In the genomic region with DNA sequence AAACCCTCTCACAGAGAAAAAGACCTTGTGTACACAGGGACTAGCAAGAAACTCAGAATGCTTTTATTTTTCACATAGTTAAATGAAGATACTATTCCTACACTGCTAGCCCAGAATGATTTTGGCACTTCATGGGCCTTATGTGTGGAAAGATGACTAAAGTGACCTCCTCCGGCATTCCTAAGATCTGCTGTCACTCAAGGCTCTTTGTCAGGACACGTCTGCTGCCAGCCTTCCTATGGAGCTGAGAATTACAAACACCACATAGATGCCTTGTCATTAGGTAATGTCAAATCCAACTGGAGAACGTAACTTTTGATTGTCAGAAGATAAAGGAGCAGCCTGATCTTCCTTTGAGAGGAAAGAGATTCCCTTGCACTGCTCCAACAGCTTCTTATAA, we compare ENCODE assay signal across 23 cellular contexts.
DNase-seq lines count a peak whose midpoint lies in the region; ATAC-seq, FAIRE-seq and TF ChIP-seq lines count a peak whose summit lies in the region.
"Had no signal": no experiment of that assay in that cellular context is flagged by ENCODE, and none has a peak within 500 bp of the region (broad histone marks: within the 10 kb centered on the region; RNA-seq: fewer than 3 reads in every experiment).

No MANE protein-coding gene starts in this region.

- H3K56ac ChIP-seq in mesendoderm (ENCODE audit: low read length) = no peak overlapping the region

- H3K79me2 ChIP-seq in mesendoderm (ENCODE audit: control insufficient read depth, insufficient read depth, low read length) = no peaks in the 10 kb centered on the region
- H3K79me2 ChIP-seq: hepatocyte had no signal

- no peak overlapping the region for H3K27ac ChIP-seq in mesendoderm (ENCODE audit: low read depth, low read length)
- no peak overlapping the region for H3K27ac ChIP-seq in gastroesophageal sphincter
- H3K27ac ChIP-seq in thyroid gland = no peak overlapping the region
- H3K27ac ChIP-seq: coronary artery, hepatocyte had no signal

- FAIRE-seq in bronchial epithelial cell (lab: Jason Lieb, UNC) = peak; percentile 96
- FAIRE-seq: endometrium, GM12891 had no signal

- intact Hi-C loops in thyroid gland (cut with DNase I) = no loop called here

- no peak overlapping the region for H3K18ac ChIP-seq in mesendoderm (ENCODE audit: low read length)

- no peak overlapping the region for H4K5ac ChIP-seq in mesendoderm (ENCODE audit: low read length)

- H3K4me2 ChIP-seq in mesendoderm (ENCODE audit: low read length) = no peak overlapping the region
- H3K4me2 ChIP-seq: hepatocyte had no signal

- H3K9me3 ChIP-seq in gastroesophageal sphincter (no peaks in the 10 kb centered on the region), thyroid gland (no peaks in the 10 kb centered on the region)

- H3K27me3 ChIP-seq in bronchial epithelial cell (ENCODE audit: control insufficient read depth, insufficient read depth, low read length) (no peaks in the 10 kb centered on the region), mesendoderm (ENCODE audit: insufficient read depth, low read length, poor library complexity) (no peaks in the 10 kb centered on the region), gastroesophageal sphincter (no peaks in the 10 kb centered on the region), thyroid gland (no peaks in the 10 kb centered on the region)
- H3K27me3 ChIP-seq: hepatocyte had no signal

- no peak for TF ChIP-seq EP300 in gastroesophageal sphincter (IDR thresholded peaks at IDR 0.05)

- TF ChIP-seq CTCF in bronchial epithelial cell (IDR thresholded peaks at IDR 0.05; ENCODE audit: insufficient read depth, low read length, severe bottlenecking) = no peak
- TF ChIP-seq CTCF in gastroesophageal sphincter (IDR thresholded peaks at IDR 0.05) = no peak
- no peak for TF ChIP-seq CTCF in thyroid gland (IDR thresholded peaks at IDR 0.05)

- H3K9ac ChIP-seq in mesendoderm (ENCODE audit: low read length) = no peak overlapping the region

- DNase-seq in AG20443 (ENCODE audit: low spot score) = peak; percentile 11
- peak; percentile 59 for DNase-seq in M059J (ENCODE audit: low read depth)
- peak; percentile 95 for DNase-seq in bronchial epithelial cell (ENCODE audit: low read depth)
- DNase-seq in mesendoderm = peak; percentile 40
- no peak for DNase-seq in thyroid gland
- DNase-seq in DMS153 treated with DMSO at 0.1 percent for 48 hours (lab: John Stamatoyannopoulos, UW; ENCODE audit: unreplicated experiment) = no peak
- DNase-seq in putamen (ENCODE audit: low spot score) = no peak
- DNase-seq: activated CD4-positive, alpha-beta T cell treated with anti-CD3 and anti-CD28 coated beads for 4 hours; activated naive CD8-positive, alpha-beta T cell treated with anti-CD3 and anti-CD28 coated beads, Interleukin-2, amount 10 ng/mL, durations not matched to agents 7 days and 5 days; DMS153; Kasumi-1; NCI-H1417; NCI-H524 treated with DMSO at 0.1 percent for 48 hours; nucleus accumbens; retina; SIG-M5 had no signal

- no peak overlapping the region for H2BK15ac ChIP-seq in mesendoderm (replicated peaks; ENCODE audit: low read depth)

- WGBS in mesendoderm (ENCODE audit: extremely low coverage, insufficient coverage, low lambda C conversion rate) = no CpG with 5 or more reads among the region's 3 CpGs
- 78 to 80% methylated on average over 1 to 3 of the region's 3 CpGs for WGBS in gastroesophageal sphincter (ENCODE audit: low coverage in 1 of 2), 2 donors
- 66 to 68% methylated on average over 3 of the region's 3 CpGs for WGBS in thyroid gland, 2 donors

- H3K4me1 ChIP-seq in mesendoderm (ENCODE audit: control insufficient read depth, low read depth, low read length) (no peaks in the 10 kb centered on the region), gastroesophageal sphincter (no peaks in the 10 kb centered on the region), thyroid gland (no peaks in the 10 kb centered on the region)

- no peak for TF ChIP-seq POLR2A in gastroesophageal sphincter (IDR thresholded peaks at IDR 0.05)
- TF ChIP-seq POLR2A in thyroid gland (IDR thresholded peaks at IDR 0.05) = no peak

- H3K4me3 ChIP-seq in bronchial epithelial cell (ENCODE audit: low read depth, low read length) (no peak overlapping the region), mesendoderm (ENCODE audit: low read length) (no peak overlapping the region), gastroesophageal sphincter (no peak overlapping the region), thyroid gland (replicated peaks in 1 of 3) (no peak overlapping the region)
- H3K4me3 ChIP-seq: coronary artery, hepatocyte, lung had no signal

- H3K36me3 ChIP-seq in bronchial epithelial cell (ENCODE audit: control insufficient read depth, insufficient read depth, low read length) (no peaks in the 10 kb centered on the region), mesendoderm (ENCODE audit: control insufficient read depth, insufficient read depth, low read length) (no peaks in the 10 kb centered on the region), gastroesophageal sphincter (no peaks in the 10 kb centered on the region), thyroid gland (no peaks in the 10 kb centered on the region)

- H3K79me1 ChIP-seq in mesendoderm (ENCODE audit: low read length) = peaks cover 8% of the 10 kb centered on the region

- ATAC-seq in gastroesophageal sphincter = no peak
- ATAC-seq: activated T-helper 17 cell treated with anti-CD3 and anti-CD28 coated beads, Interleukin-2, amount 50 U/mL, for 72 hours had no signal

- H4K8ac ChIP-seq in mesendoderm (ENCODE audit: low read depth, low read length) = no peak overlapping the region

- no peak overlapping the region for H2AK5ac ChIP-seq in mesendoderm (ENCODE audit: low read length)

- no peak overlapping the region for H2BK120ac ChIP-seq in mesendoderm (ENCODE audit: low read depth, low read length)

- H3K23ac ChIP-seq in mesendoderm (ENCODE audit: low read length) = no peak overlapping the region

- H3K4ac ChIP-seq in mesendoderm (ENCODE audit: low read depth, low read length) = no peak overlapping the region

- H2BK5ac ChIP-seq in mesendoderm (ENCODE audit: low read length) = no peak overlapping the region

Comparison
In these comparisons a context has a peak if more than half of its experiments do, and no peak if none do; other contexts are left out.
1. DNase-seq: peak in AG20443 (single experiment), M059J (single experiment), bronchial epithelial cell (single experiment) and mesendoderm (single experiment); none in thyroid gland (0 of 2), DMS153 treated with DMSO at 0.1 percent for 48 hours (single experiment) and putamen (single experiment).